ENCODE assay signal across 19 cellular contexts in genomic region chr20:36499723-36500501, GRCh38. TPM values are rescaled to one million over a fixed set of nuclear protein-coding genes. Genes with fewer than 3 reads are reported as not detected.
A peak's percentile ranks its signal among the peaks of the same experiment; 100 is the strongest.
DNase-seq lines count a peak whose midpoint lies in the region; ATAC-seq, FAIRE-seq and TF ChIP-seq lines count a peak whose summit lies in the region.
"Had no signal": no experiment of that assay in that cellular context is flagged by ENCODE, and none has a peak within 500 bp of the region (broad histone marks: within the 10 kb centered on the region; RNA-seq: fewer than 3 reads in every experiment).

No MANE protein-coding gene starts in this region.

- TF ChIP-seq POLR2A in H1 (IDR thresholded peaks at IDR 0.05; ENCODE audit: control extremely low read depth in 1 of 2, low read depth in 2 of 2, low read length in 2 of 2): no peak
- no peak for TF ChIP-seq POLR2A in erythroblast (IDR thresholded peaks at IDR 0.05; ENCODE audit: low read length)

- no peaks in the 10 kb centered on the region for H3K4me1 Mint-ChIP-seq in Caco-2 (ENCODE audit: low read depth, unreplicated experiment)
- H3K4me1 Mint-ChIP-seq in activated CD4-positive, alpha-beta T cell treated with anti-CD3 and anti-CD28 coated beads, Interleukin-2, amount 10 ng/mL, durations not matched to agents 24 days and 14 days: peaks cover 6% of the 10 kb centered on the region

- H3K23ac ChIP-seq in H1 (ENCODE audit: insufficient read length): no peak overlapping the region

- no peak for FAIRE-seq in H1 (lab: Jason Lieb, UNC)

- H3K14ac ChIP-seq in H1 (ENCODE audit: insufficient read length): no peak overlapping the region

- H3K4ac ChIP-seq in H1 (replicated peaks; ENCODE audit: insufficient read length, low read depth, low read length): no peak overlapping the region

- H3K27me3 ChIP-seq in Caco-2 (replicated peaks; ENCODE audit: control insufficient read depth, insufficient read depth, low read length): no peaks in the 10 kb centered on the region
- no peaks in the 10 kb centered on the region; a peak in 1 of 7 replicates for H3K27me3 ChIP-seq in H1 (replicated peaks in 1 of 4; ENCODE audit: control insufficient read depth in 3 of 4, extremely low read depth in 1 of 4, insufficient read depth in 3 of 4, low read length in 3 of 4)
- H3K27me3 ChIP-seq in psoas muscle (ENCODE audit: insufficient read depth in 3 of 3, low read length in 2 of 3): no peaks in the 10 kb centered on the region
- H3K27me3 ChIP-seq: foreskin keratinocyte had no signal

- H2BK5ac ChIP-seq in H1 (ENCODE audit: low read depth, low read length): no peak overlapping the region

- H3K27ac Mint-ChIP-seq in Caco-2 (ENCODE audit: unreplicated experiment): no peak overlapping the region
- no peak overlapping the region for H3K27ac Mint-ChIP-seq in activated CD4-positive, alpha-beta T cell treated with anti-CD3 and anti-CD28 coated beads, Interleukin-2, amount 10 ng/mL, durations not matched to agents 24 days and 14 days
- H3K27ac Mint-ChIP-seq: activated naive CD8-positive, alpha-beta T cell treated with anti-CD3 and anti-CD28 coated beads for 36 hours had no signal

- no peak overlapping the region for H3K9ac ChIP-seq in H1 (replicated peaks in 1 of 4; ENCODE audit: extremely low read depth in 1 of 4, low read depth in 3 of 4, low read length in 3 of 4)

- 89% methylated on average over 28 of the region's 31 CpGs; no CpG with 5 or more reads in 1 of the 2 experiments for WGBS in H1 (ENCODE audit: extremely low coverage in 1 of 2, insufficient coverage in 1 of 2, insufficient read length in 1 of 2, insufficient replicate concordance in 2 of 2, low coverage in 1 of 2, low lambda C conversion rate in 2 of 2, missing lambda C conversion rate in 1 of 2), 2 experiments
- 81 to 85% (median 82%) methylated on average over 29 to 31 of the region's 31 CpGs for WGBS in psoas muscle, 3 donors

- H4K5ac ChIP-seq in H1 (ENCODE audit: insufficient read length, low read depth, low read length): no peak overlapping the region

- H3K79me2 ChIP-seq in H1 (ENCODE audit: control insufficient read depth in 1 of 2, insufficient read depth in 2 of 2, low read length in 2 of 2): no peaks in the 10 kb centered on the region

- H3K9me3 ChIP-seq in Caco-2 (no peaks in the 10 kb centered on the region), H1 (ENCODE audit: insufficient read depth in 2 of 2, low read depth in 1 of 2, low read length in 1 of 2) (no peaks in the 10 kb centered on the region), psoas muscle (no peaks in the 10 kb centered on the region)

- peaks cover 10 to 15% of the 10 kb centered on the region in 2 experiments for H4K20me1 ChIP-seq in H1 (replicated peaks in 1 of 2; ENCODE audit: control insufficient read depth in 1 of 2, insufficient read depth in 2 of 2, low read length in 2 of 2)

- no peak overlapping the region for H3K4me3 Mint-ChIP-seq in Caco-2 (ENCODE audit: unreplicated experiment)
- no peak overlapping the region for H3K4me3 Mint-ChIP-seq in activated CD4-positive, alpha-beta T cell treated with anti-CD3 and anti-CD28 coated beads, Interleukin-2, amount 10 ng/mL, durations not matched to agents 24 days and 14 days
- H3K4me3 Mint-ChIP-seq: activated naive CD8-positive, alpha-beta T cell treated with anti-CD3 and anti-CD28 coated beads for 36 hours; activated T-cell treated with anti-CD3 and anti-CD28 coated beads, Interleukin-2, amount 50 U/mL, for 24 hours; naive thymus-derived CD4-positive, alpha-beta T cell had no signal

- no peaks in the 10 kb centered on the region for H3K27me3 Mint-ChIP-seq in Caco-2 (ENCODE audit: insufficient read depth, unreplicated experiment)
- no peaks in the 10 kb centered on the region for H3K27me3 Mint-ChIP-seq in activated CD4-positive, alpha-beta T cell treated with anti-CD3 and anti-CD28 coated beads, Interleukin-2, amount 10 ng/mL, durations not matched to agents 24 days and 14 days
- H3K27me3 Mint-ChIP-seq: activated naive CD8-positive, alpha-beta T cell treated with anti-CD3 and anti-CD28 coated beads for 36 hours; activated T-cell treated with anti-CD3 and anti-CD28 coated beads, Interleukin-2, amount 50 U/mL, for 24 hours; naive thymus-derived CD4-positive, alpha-beta T cell; progenitor cell of endocrine pancreas had no signal

- CTCF ChIA-PET in Caco-2 (lab: Charles Lee) (no interaction called here), RWPE1 (lab: Yijun Ruan, JAX) (interaction anchor here (0.6 to 1.2 kb wide), 4 partner anchors 20 to 297 kb away, joined by 3 to 5 read pairs (median 4); no protein-coding TSS in a partner anchor), H1 (lab: Charles Lee; ENCODE audit: partially characterized antibody) (interaction anchor here (0.7 to 4.0 kb wide), 6 partner anchors 8 to 286 kb away, joined by 3 to 19 read pairs (median 4); no protein-coding TSS in a partner anchor)

- no peak overlapping the region for H3K4me2 ChIP-seq in H1 (ENCODE audit: insufficient read depth in 1 of 2, low read depth in 2 of 2, low read length in 2 of 2)

- H3K79me1 ChIP-seq in H1 (ENCODE audit: low read depth, low read length): peaks cover 4% of the 10 kb centered on the region; the same call in 1 of the 2 replicates

- H2BK120ac ChIP-seq in H1 (replicated peaks; ENCODE audit: low read depth, low read length): no peak overlapping the region

- peak; percentile 9 to 50 (median 18) for ATAC-seq in psoas muscle
- ATAC-seq: foreskin keratinocyte; HCT116; left ventricle myocardium superior; naive thymus-derived CD4-positive, alpha-beta T cell had no signal

- no peak overlapping the region for H2BK15ac ChIP-seq in H1 (ENCODE audit: low read length)

- POLR2A ChIA-PET in Caco-2 (lab: Charles Lee) (no interaction called here), RWPE1 (lab: Yijun Ruan, JAX; ENCODE audit: low non-redundant PET) (no interaction called here), H1 (lab: Charles Lee; ENCODE audit: partially characterized antibody) (interaction anchor here (1.9 kb wide), 1 partner anchor 178 kb away, joined by 5 read pairs; no protein-coding TSS in a partner anchor)

- no peak overlapping the region for H3K56ac ChIP-seq in H1 (replicated peaks; ENCODE audit: insufficient read length, low read depth, low read length)

- no peaks in the 10 kb centered on the region for H3K23me2 ChIP-seq in H1 (ENCODE audit: low read depth, low read length)

- no peak for TF ChIP-seq CTCF in Caco-2 (IDR thresholded peaks at IDR 0.05; ENCODE audit: insufficient read depth in 1 of 2, low read depth in 1 of 2, low read length in 1 of 2, severe bottlenecking in 1 of 2, unreplicated experiment in 1 of 2)
- TF ChIP-seq CTCF in RWPE1 (conservative IDR thresholded peaks at IDR 0.05; ENCODE audit: low read depth): no peak
- no peak for TF ChIP-seq CTCF in H1 (IDR thresholded peaks at IDR 0.05; ENCODE audit: control extremely low read depth in 1 of 3, insufficient read depth in 1 of 3, low read depth in 1 of 3, low read length in 3 of 3)
- no peak for TF ChIP-seq CTCF in psoas muscle (IDR thresholded peaks at IDR 0.05)

- H3K36me3 Mint-ChIP-seq in Caco-2 (ENCODE audit: insufficient read depth, unreplicated experiment): peaks cover 55% of the 10 kb centered on the region
- peaks cover 22% of the 10 kb centered on the region for H3K36me3 Mint-ChIP-seq in activated CD4-positive, alpha-beta T cell treated with anti-CD3 and anti-CD28 coated beads, Interleukin-2, amount 10 ng/mL, durations not matched to agents 24 days and 14 days (ENCODE audit: low read depth)

- H2AFZ ChIP-seq in H1 (ENCODE audit: low read length): no peak overlapping the region

- H3K18ac ChIP-seq in H1 (ENCODE audit: extremely low read depth, low read length): no peak overlapping the region

- TSS peak; percentile 17 for BruUV-seq in Caco-2 (replicated peaks; lab: Mats Ljungman, UMichigan)

- H3K4me1 ChIP-seq in Caco-2: no peaks in the 10 kb centered on the region; the same call in 1 of the 2 replicates
- no peaks in the 10 kb centered on the region for H3K4me1 ChIP-seq in H1 (replicated peaks in 1 of 4; ENCODE audit: control insufficient read depth in 3 of 4, insufficient read depth in 4 of 4, low read length in 3 of 4)
- H3K4me1 ChIP-seq in psoas muscle: peaks cover 4% of the 10 kb centered on the region
- H3K4me1 ChIP-seq: foreskin keratinocyte had no signal

- no peaks in the 10 kb centered on the region for H3K9me3 Mint-ChIP-seq in Caco-2 (ENCODE audit: unreplicated experiment)
- H3K9me3 Mint-ChIP-seq in activated CD4-positive, alpha-beta T cell treated with anti-CD3 and anti-CD28 coated beads, Interleukin-2, amount 10 ng/mL, durations not matched to agents 24 days and 14 days: no peaks in the 10 kb centered on the region
- H3K9me3 Mint-ChIP-seq: activated naive CD8-positive, alpha-beta T cell treated with anti-CD3 and anti-CD28 coated beads for 36 hours; activated T-cell treated with anti-CD3 and anti-CD28 coated beads, Interleukin-2, amount 50 U/mL, for 24 hours; naive thymus-derived CD4-positive, alpha-beta T cell had no signal

- H4K91ac ChIP-seq in H1 (replicated peaks; ENCODE audit: insufficient read length, low read length): no peak overlapping the region

- H2BK12ac ChIP-seq in H1 (ENCODE audit: low read depth, low read length): no peak overlapping the region

- H3K36me3 ChIP-seq in Caco-2 (ENCODE audit: control insufficient read depth, insufficient read depth, low read length) (peaks cover 10% of the 10 kb centered on the region), H1 (ENCODE audit: control insufficient read depth in 2 of 4, insufficient read depth in 4 of 4, low read length in 3 of 4) (peaks cover 18 to 47% (median 30%) of the 10 kb centered on the region in 4 experiments; a peak in 7 of 8 replicates), psoas muscle (ENCODE audit: insufficient read depth in 1 of 2, low read depth in 1 of 2) (peaks cover 13 to 90% of the 10 kb centered on the region in 2 donors)

- intact Hi-C loops in Caco-2 (cut with micrococcal nuclease; ENCODE audit: unreplicated experiment) (no loop called here), psoas muscle (cut with DNase I) (loop anchor here in 1 of 2 donors (5.0 kb wide), 1 partner anchor 288 kb away; no protein-coding TSS in a partner anchor)
- intact Hi-C loops in activated CD4-positive, alpha-beta T cell treated with anti-CD3 and anti-CD28 coated beads, Interleukin-2, amount 10 ng/mL, durations not matched to agents 24 days and 14 days (cut with micrococcal nuclease): no loop called here

- H4K8ac ChIP-seq in H1 (ENCODE audit: extremely low read depth, insufficient read depth, low read length): peak overlapping the region; percentile 35; the same call in 1 of the 2 replicates

- no peak for TF ChIP-seq EP300 in H1 (IDR thresholded peaks at IDR 0.05; ENCODE audit: borderline replicate concordance in 1 of 2, low read depth in 2 of 2, low read length in 2 of 2)

- H3K4me3 ChIP-seq in Caco-2 (ENCODE audit: low read depth, low read length): no peak overlapping the region
- H3K4me3 ChIP-seq in H1 (ENCODE audit: extremely low read depth in 1 of 4, insufficient read depth in 2 of 4, low read depth in 3 of 4, low read length in 4 of 4): no peak overlapping the region
- no peak overlapping the region for H3K4me3 ChIP-seq in psoas muscle

- no peak overlapping the region for H2AK5ac ChIP-seq in H1 (ENCODE audit: low read depth, low read length)

- H2BK20ac ChIP-seq in H1 (ENCODE audit: low read length): no peak overlapping the region

- no peak for TF ChIP-seq RAD21 in H1 (IDR thresholded peaks at IDR 0.05 in 1 of 2, conservative IDR thresholded peaks at IDR 0.05 in 1 of 2; ENCODE audit: low read depth in 2 of 2, low read length in 2 of 2)

- DNase-seq in Caco-2 (no peak), RWPE1 (ENCODE audit: low spot score) (no peak), H1 (ENCODE audit: low read depth in 1 of 2, low spot score in 2 of 2) (no peak), psoas muscle (no peak), NCI-H82 treated with DMSO at 0.1 percent for 48 hours (lab: John Stamatoyannopoulos, UW; ENCODE audit: unreplicated experiment) (no peak), erythroblast (lab: John Stamatoyannopoulos, UW) (no peak), germinal center (ENCODE audit: low spot score) (no peak)
- no peak for DNase-seq in activated CD4-positive, alpha-beta T cell treated with anti-CD3 and anti-CD28 coated beads, Interleukin-2, amount 10 ng/mL, durations not matched to agents 24 days and 14 days
- DNase-seq: activated naive CD8-positive, alpha-beta T cell treated with anti-CD3 and anti-CD28 coated beads for 36 hours; activated T-cell treated with anti-CD3 and anti-CD28 coated beads, Interleukin-2, amount 50 U/mL, for 24 hours; Calu3; caudate nucleus; foreskin keratinocyte; left ventricle myocardium superior; naive thymus-derived CD4-positive, alpha-beta T cell; NCI-H2081 treated with DMSO at 0.1 percent for 48 hours; NCI-H526 had no signal

- peak overlapping the region; percentile 5; the same call in 1 of the 2 replicates for H3K27ac ChIP-seq in RWPE1
- no peak overlapping the region for H3K27ac ChIP-seq in H1 (ENCODE audit: low read depth, low read length)
- H3K27ac ChIP-seq in psoas muscle: no peak overlapping the region
- H3K27ac ChIP-seq: foreskin keratinocyte had no signal

RNA-seq across cellular contexts. Expression of gene MYL9, which starts 41.4 kb away (rescaled TPM):
- 382 and 446 TPM in 2 replicates for total RNA-seq in Caco-2 (2022)
- total RNA-seq in H1 (2021; fragmentation: NEBNext Ultra II Directional; extraction: Animal tissue kit (Norgen Biotek cat#: 25700)): 193 TPM in 2 replicates
- 26.8 and 33.6 TPM in 2 replicates for polyA plus RNA-seq in H1 (2011; rRNA removed)
- 26.1 TPM for polyA plus RNA-seq in H1 (2011; cell fraction: cytosol; rRNA removed)
- 27.8 TPM for polyA plus RNA-seq in H1 (2011; cell fraction: nucleus; rRNA removed)
- 116 to 146 TPM (median 142 TPM) in 4 replicates for polyA plus RNA-seq in H1 (2012, experiment 1 of 2)
- polyA plus RNA-seq in H1 (2012, experiment 2 of 2): 93.0 TPM
- polyA plus RNA-seq in H1 (2013, experiment 1 of 2): 124 TPM
- 130 TPM for polyA plus RNA-seq in H1 (2013, experiment 2 of 2)
- polyA minus RNA-seq in H1 (2011; rRNA and poly(A)+ RNA removed): 14.4 and 18.9 TPM in 2 replicates
- 50.8 TPM for polyA minus RNA-seq in H1 (2011; cell fraction: cytosol; rRNA and poly(A)+ RNA removed)
- 14.0 TPM for polyA minus RNA-seq in H1 (2011; cell fraction: nucleus; rRNA and poly(A)+ RNA removed)
- 10 to 100 TPM; 42.5 to 86.6 (median 44.5) TPM for total RNA-seq in psoas muscle
- 10 to 100 TPM; 23.1 to 33.7 (median 27.2) TPM for polyA plus RNA-seq in psoas muscle
- total RNA-seq in activated CD4-positive, alpha-beta T cell treated with anti-CD3 and anti-CD28 coated beads, Interleukin-2, amount 10 ng/mL, durations not matched to agents 24 days and 14 days: 0.14 and 0.33 TPM in 2 replicates
- polyA plus RNA-seq: naive thymus-derived CD4-positive, alpha-beta T cell had no signal

Comparison
In these comparisons a context has a peak if more than half of its experiments do, and no peak if none do; other contexts are left out.
1. RNA of gene MYL9, which starts 41.4 kb away (total RNA-seq): 382 to 446 TPM in Caco-2, 193 TPM in H1 and 42.5 to 86.6 TPM in psoas muscle; 0.14 to 0.33 TPM in activated CD4-positive, alpha-beta T cell treated with anti-CD3 and anti-CD28 coated beads, Interleukin-2, amount 10 ng/mL, durations not matched to agents 24 days and 14 days; every median in the first group is over 10 times any median in the second.